In genomic region chr3:138195491-138195890, GRCh38 we compare ENCODE assay signal across 21 cellular contexts. TPM values are rescaled to one million over a fixed set of nuclear protein-coding genes. Genes with fewer than 3 reads are reported as not detected.
DNase-seq lines count a peak whose midpoint lies in the region; ATAC-seq and TF ChIP-seq lines count a peak whose summit lies in the region.
"Had no signal": no experiment of that assay in that cellular context is flagged by ENCODE, and none has a peak within 500 bp of the region (broad histone marks: within the 10 kb centered on the region; RNA-seq: fewer than 3 reads in every experiment).

No MANE protein-coding gene starts in this region.

- H3K36me3 Mint-ChIP-seq in brain = peaks cover 43% of the 10 kb centered on the region
- peaks cover 22% of the 10 kb centered on the region for H3K36me3 Mint-ChIP-seq in activated naive CD4-positive, alpha-beta T cell treated with anti-CD3 and anti-CD28 coated beads, Interleukin-2, amount 10 ng/mL, durations not matched to agents 7 days and 5 days

- H3K4me1 Mint-ChIP-seq in brain = peaks cover 44% of the 10 kb centered on the region
- peaks cover 17% of the 10 kb centered on the region for H3K4me1 Mint-ChIP-seq in activated naive CD4-positive, alpha-beta T cell treated with anti-CD3 and anti-CD28 coated beads, Interleukin-2, amount 10 ng/mL, durations not matched to agents 7 days and 5 days

- CTCF ChIA-PET in activated naive CD4-positive, alpha-beta T cell treated with anti-CD3 and anti-CD28 coated beads, Interleukin-2, amount 10 ng/mL, durations not matched to agents 7 days and 5 days (lab: Charles Lee) = no interaction called here

- H3K27ac Mint-ChIP-seq in brain = peak overlapping the region; percentile 34 to 88 (median 72)
- H3K27ac Mint-ChIP-seq in activated naive CD4-positive, alpha-beta T cell treated with anti-CD3 and anti-CD28 coated beads, Interleukin-2, amount 10 ng/mL, durations not matched to agents 7 days and 5 days = no peak overlapping the region
- H3K27ac Mint-ChIP-seq: activated CD4-positive, alpha-beta T cell treated with anti-CD3 and anti-CD28 coated beads, Interleukin-2, amount 10 ng/mL, durations not matched to agents 7 days and 5 days; immature natural killer cell; naive thymus-derived CD4-positive, alpha-beta T cell; type B pancreatic cell had no signal

- ATAC-seq in HG03521 (IDR thresholded peaks at IDR 0.05; ENCODE audit: unreplicated experiment) = no peak
- ATAC-seq: naive thymus-derived CD4-positive, alpha-beta T cell; sciatic nerve; stimulated activated naive CD8-positive, alpha-beta T cell treated with anti-CD3 and anti-CD28 coated beads, Interleukin-15, Interleukin-2, amounts not matched to agents 100 U/mL and 50 U/mL, for 24 hours had no signal

- no peaks in the 10 kb centered on the region for H3K27me3 ChIP-seq in layer of hippocampus (ENCODE audit: control insufficient read depth, insufficient read depth, low read length)
- H3K27me3 ChIP-seq: ovary had no signal

- peak overlapping the region; percentile 54 for H3K27ac ChIP-seq in layer of hippocampus (ENCODE audit: low read depth, low read length)
- H3K27ac ChIP-seq: ovary had no signal

- no peaks in the 10 kb centered on the region for H3K27me3 Mint-ChIP-seq in brain
- H3K27me3 Mint-ChIP-seq in activated naive CD4-positive, alpha-beta T cell treated with anti-CD3 and anti-CD28 coated beads, Interleukin-2, amount 10 ng/mL, durations not matched to agents 7 days and 5 days = no peaks in the 10 kb centered on the region
- H3K27me3 Mint-ChIP-seq: activated CD4-positive, alpha-beta T cell treated with anti-CD3 and anti-CD28 coated beads, Interleukin-2, amount 10 ng/mL, durations not matched to agents 7 days and 5 days; CD8-positive, alpha-beta memory T cell; central memory CD8-positive, alpha-beta T cell; naive thymus-derived CD4-positive, alpha-beta T cell; type B pancreatic cell had no signal

- H3K9me3 Mint-ChIP-seq in brain = no peaks in the 10 kb centered on the region
- no peaks in the 10 kb centered on the region for H3K9me3 Mint-ChIP-seq in activated naive CD4-positive, alpha-beta T cell treated with anti-CD3 and anti-CD28 coated beads, Interleukin-2, amount 10 ng/mL, durations not matched to agents 7 days and 5 days
- H3K9me3 Mint-ChIP-seq: activated CD4-positive, alpha-beta T cell treated with anti-CD3 and anti-CD28 coated beads, Interleukin-2, amount 10 ng/mL, durations not matched to agents 7 days and 5 days; CD8-positive, alpha-beta memory T cell; central memory CD8-positive, alpha-beta T cell; immature natural killer cell; naive thymus-derived CD4-positive, alpha-beta T cell had no signal

- DNase-seq in DMS 273 treated with DMSO at 0.1 percent for 48 hours (lab: John Stamatoyannopoulos, UW) = peak; percentile 53
- peak; percentile 20 for DNase-seq in NCI-H2196 treated with DMSO at 0.1 percent for 48 hours (lab: John Stamatoyannopoulos, UW; ENCODE audit: unreplicated experiment)
- DNase-seq in SW 1271 (lab: John Stamatoyannopoulos, UW) = no peak
- DNase-seq in activated naive CD4-positive, alpha-beta T cell treated with anti-CD3 and anti-CD28 coated beads, Interleukin-2, amount 10 ng/mL, durations not matched to agents 7 days and 5 days = no peak
- no peak for DNase-seq in amygdala (lab: John Stamatoyannopoulos, UW)
- DNase-seq: activated CD4-positive, alpha-beta T cell treated with anti-CD3 and anti-CD28 coated beads, Interleukin-2, amount 10 ng/mL, durations not matched to agents 7 days and 5 days; activated effector memory CD4-positive, alpha-beta T cell treated with Interleukin-2 at 50 U/mL for 16 hours; CD8-positive, alpha-beta memory T cell; immature natural killer cell; MM.1S; naive thymus-derived CD4-positive, alpha-beta T cell; NCI-H2029 treated with DMSO at 0.1 percent for 48 hours; ovary; RPMI8226; stimulated activated naive CD8-positive, alpha-beta T cell treated with anti-CD3 and anti-CD28 coated beads, Interleukin-15, Interleukin-2, amounts not matched to agents 100 U/mL and 50 U/mL, for 24 hours had no signal

- H3K4me3 Mint-ChIP-seq in brain = peak overlapping the region in 3 of 5 experiments; percentile 42 to 81 (median 69)
- H3K4me3 Mint-ChIP-seq in activated naive CD4-positive, alpha-beta T cell treated with anti-CD3 and anti-CD28 coated beads, Interleukin-2, amount 10 ng/mL, durations not matched to agents 7 days and 5 days = no peak overlapping the region
- H3K4me3 Mint-ChIP-seq: activated CD4-positive, alpha-beta T cell treated with anti-CD3 and anti-CD28 coated beads, Interleukin-2, amount 10 ng/mL, durations not matched to agents 7 days and 5 days; CD8-positive, alpha-beta memory T cell; central memory CD8-positive, alpha-beta T cell; immature natural killer cell; naive thymus-derived CD4-positive, alpha-beta T cell; type B pancreatic cell had no signal

- no peak for TF ChIP-seq CTCF in brain (conservative IDR thresholded peaks at IDR 0.05)

RNA-seq across cellular contexts. Expression of gene ARMC8, which starts 8.4 kb away (rescaled TPM):
- polyA plus RNA-seq in brain (ENCODE audit: insufficient read depth, low read depth, low replicate concordance) = 19.0 TPM

RNA-seq across cellular contexts. Expression of gene DBR1, which starts 20.8 kb away (rescaled TPM):
- 6.0 TPM for polyA plus RNA-seq in brain (ENCODE audit: insufficient read depth, low read depth, low replicate concordance)

Comparison
In these comparisons a context has a peak if more than half of its experiments do, and no peak if none do; other contexts are left out.
1. DNase-seq: peak in DMS 273 treated with DMSO at 0.1 percent for 48 hours (single experiment) and NCI-H2196 treated with DMSO at 0.1 percent for 48 hours (single experiment); none in SW 1271 (0 of 2), activated naive CD4-positive, alpha-beta T cell treated with anti-CD3 and anti-CD28 coated beads, Interleukin-2, amount 10 ng/mL, durations not matched to agents 7 days and 5 days (single experiment) and amygdala (0 of 56).